Comparison of ENCODE assay signal across 32 cellular contexts in genomic region chr5:137431051-137431450, GRCh38.
"Had no signal": no experiment of that assay in that cellular context is flagged by ENCODE, and none has a peak within 500 bp of the region (broad histone marks: within the 10 kb centered on the region; RNA-seq: fewer than 3 reads in every experiment).

No MANE protein-coding gene starts in this region.

- H3K9me3 ChIP-seq: adrenal gland, breast epithelium, MG63 had no signal

- H3K9me3 Mint-ChIP-seq: activated CD4-positive, alpha-beta T cell treated with anti-CD3 and anti-CD28 coated beads, Interleukin-2, amount 10 ng/mL, durations not matched to agents 7 days and 5 days; activated naive CD4-positive, alpha-beta T cell treated with anti-CD3 and anti-CD28 coated beads for 36 hours; activated naive CD4-positive, alpha-beta T cell treated with anti-CD3 and anti-CD28 coated beads, Interleukin-2, amount 50 U/mL, for 72 hours; activated T-helper 1 cell treated with anti-CD3 and anti-CD28 coated beads, Interleukin-12 subunit alpha, Interleukin-12 subunit beta, Interleukin-2, Interleukin-4 antibody, amounts not matched to agents 30 ng/mL and 10 ng/mL and 1 ng/mL, durations not matched to agents 14 hours and 24 hours and 36 hours had no signal

- H3K27ac Mint-ChIP-seq: activated CD4-positive, alpha-beta T cell treated with anti-CD3 and anti-CD28 coated beads for 36 hours; activated CD4-positive, alpha-beta T cell treated with anti-CD3 and anti-CD28 coated beads, Interleukin-2, amount 10 ng/mL, durations not matched to agents 7 days and 5 days; activated CD8-positive, alpha-beta T cell treated with anti-CD3 and anti-CD28 coated beads, Interleukin-2, amount 10 ng/mL, durations not matched to agents 7 days and 5 days; activated naive CD4-positive, alpha-beta T cell treated with anti-CD3 and anti-CD28 coated beads for 36 hours; activated naive CD4-positive, alpha-beta T cell treated with anti-CD3 and anti-CD28 coated beads, Interleukin-2, amount 50 U/mL, for 72 hours; activated T-cell treated with anti-CD3 and anti-CD28 coated beads, Interleukin-2, amount 50 U/mL, for 24 hours; activated T-helper 1 cell treated with anti-CD3 and anti-CD28 coated beads, Interleukin-12 subunit alpha, Interleukin-12 subunit beta, Interleukin-2, Interleukin-4 antibody, amounts not matched to agents 30 ng/mL and 10 ng/mL and 1 ng/mL, durations not matched to agents 14 hours and 24 hours and 36 hours; IgD-negative memory B cell had no signal

- DNase-seq: activated CD4-positive, alpha-beta T cell treated with anti-CD3 and anti-CD28 coated beads for 36 hours; activated CD4-positive, alpha-beta T cell treated with anti-CD3 and anti-CD28 coated beads, Interleukin-2, amount 10 ng/mL, durations not matched to agents 7 days and 5 days; activated CD4-positive, alpha-beta T cell treated with anti-CD3 and anti-CD28 coated beads, Interleukin-2, amount 50 U/mL, for 48 hours; activated CD8-positive, alpha-beta T cell treated with anti-CD3 and anti-CD28 coated beads, Interleukin-2, amount 10 ng/mL, durations not matched to agents 7 days and 5 days; activated gamma-delta T cell treated with Interleukin-2 at 50 U/mL for 16 hours; activated naive CD4-positive, alpha-beta T cell treated with anti-CD3 and anti-CD28 coated beads for 36 hours; activated T-cell treated with anti-CD3 and anti-CD28 coated beads, Interleukin-2, amount 50 U/mL, for 24 hours; adrenal gland; anterior cingulate cortex; caudate nucleus; Karpas-422; KBM-7; MG63; NCI-H1048; NCI-H1436 treated with DMSO at 0.1 percent for 48 hours; NCI-H1694 treated with DMSO at 0.1 percent for 48 hours; NCI-H2029; NCI-H345; NCI-H524 treated with DMSO at 0.1 percent for 48 hours; NK-92 treated with Interleukin-12 subunit alpha and Interleukin-12 subunit beta, amount 100 ng/mL, for 24 hours; PC-9; SIG-M5; SW 1271; T-helper 1 cell; T-helper 2 cell; T-helper 9 cell had no signal

- H3K4me3 Mint-ChIP-seq: activated CD4-positive, alpha-beta T cell treated with anti-CD3 and anti-CD28 coated beads for 36 hours; activated CD4-positive, alpha-beta T cell treated with anti-CD3 and anti-CD28 coated beads, Interleukin-2, amount 10 ng/mL, durations not matched to agents 7 days and 5 days; activated CD8-positive, alpha-beta T cell treated with anti-CD3 and anti-CD28 coated beads, Interleukin-2, amount 10 ng/mL, durations not matched to agents 7 days and 5 days; activated naive CD4-positive, alpha-beta T cell treated with anti-CD3 and anti-CD28 coated beads for 36 hours; activated T-cell treated with anti-CD3 and anti-CD28 coated beads, Interleukin-2, amount 50 U/mL, for 24 hours; activated T-helper 1 cell treated with anti-CD3 and anti-CD28 coated beads, Interleukin-12 subunit alpha, Interleukin-12 subunit beta, Interleukin-2, Interleukin-4 antibody, amounts not matched to agents 30 ng/mL and 10 ng/mL and 1 ng/mL, durations not matched to agents 14 hours and 24 hours and 36 hours; IgD-negative memory B cell had no signal

- H3K27me3 Mint-ChIP-seq: activated T-cell treated with anti-CD3 and anti-CD28 coated beads, Interleukin-2, amount 50 U/mL, for 24 hours had no signal

- H3K27ac ChIP-seq: adrenal gland, breast epithelium, PC-9, RWPE1 had no signal

- H3K4me1 ChIP-seq: adrenal gland, breast epithelium had no signal

- H3K4me1 Mint-ChIP-seq: activated CD4-positive, alpha-beta T cell treated with anti-CD3 and anti-CD28 coated beads for 36 hours; activated CD4-positive, alpha-beta T cell treated with anti-CD3 and anti-CD28 coated beads, Interleukin-2, amount 10 ng/mL, durations not matched to agents 7 days and 5 days; IgD-negative memory B cell had no signal

- H3K36me3 ChIP-seq: adrenal gland, breast epithelium had no signal

- H3K27me3 ChIP-seq: adrenal gland, MG63 had no signal

- ATAC-seq: activated CD4-positive, alpha-beta T cell treated with anti-CD3 and anti-CD28 coated beads for 36 hours; activated CD8-positive, alpha-beta T cell treated with anti-CD3 and anti-CD28 coated beads, Interleukin-2, amount 10 ng/mL, durations not matched to agents 7 days and 5 days; activated naive CD4-positive, alpha-beta T cell treated with anti-CD3 and anti-CD28 coated beads, Interleukin-2, amount 50 U/mL, for 72 hours; Right ventricle myocardium inferior had no signal

- H3K4me3 ChIP-seq: adrenal gland, breast epithelium, MG63, PC-9 had no signal

- H3K36me3 Mint-ChIP-seq: activated naive CD4-positive, alpha-beta T cell treated with anti-CD3 and anti-CD28 coated beads, Interleukin-2, amount 50 U/mL, for 72 hours; IgD-negative memory B cell had no signal
